Comparison of ENCODE assay signal across 38 cellular contexts in the genomic region with DNA sequence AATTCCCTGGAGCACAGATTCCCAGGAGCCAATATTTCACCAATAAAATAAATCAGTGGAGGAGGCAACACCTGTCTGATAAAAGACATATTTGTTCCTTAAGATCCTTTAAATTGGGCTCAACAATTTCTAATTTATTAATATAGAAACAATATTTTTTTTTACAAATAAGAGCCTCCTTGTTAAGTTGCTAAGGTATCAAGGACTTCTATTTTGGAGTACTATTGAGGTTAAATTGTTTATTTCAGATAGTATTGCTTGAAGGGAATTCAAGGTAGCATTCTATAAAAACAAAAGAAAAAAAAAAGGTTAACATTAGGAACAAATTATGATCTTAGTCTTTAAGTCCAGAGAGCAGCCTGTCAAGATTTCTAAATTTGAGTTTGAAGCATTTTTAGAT. TPM values are rescaled to one million over a fixed set of nuclear protein-coding genes. Genes with fewer than 3 reads are reported as not detected.
"Had no signal": no experiment of that assay in that cellular context is flagged by ENCODE, and none has a peak within 500 bp of the region (broad histone marks: within the 10 kb centered on the region; RNA-seq: fewer than 3 reads in every experiment).

No MANE protein-coding gene starts in this region.

- H3K9me3 Mint-ChIP-seq: activated CD4-positive, alpha-beta memory T cell treated with anti-CD3 and anti-CD28 coated beads for 36 hours; activated CD4-positive, alpha-beta T cell treated with anti-CD3 and anti-CD28 coated beads, Interleukin-2, amount 10 ng/mL, durations not matched to agents 24 days and 14 days; activated naive CD4-positive, alpha-beta T cell treated with anti-CD3 and anti-CD28 coated beads for 36 hours; activated naive CD4-positive, alpha-beta T cell treated with anti-CD3 and anti-CD28 coated beads, Interleukin-2, amount 50 U/mL, for 24 hours; activated naive CD8-positive, alpha-beta T cell treated with anti-CD3 and anti-CD28 coated beads for 36 hours; activated T-helper 1 cell treated with anti-CD3 and anti-CD28 coated beads, Interleukin-12 subunit alpha, Interleukin-12 subunit beta, Interleukin-2, Interleukin-4 antibody, amounts not matched to agents 30 ng/mL and 10 ng/mL and 1 ng/mL, durations not matched to agents 14 hours and 24 hours and 36 hours; activated T-helper 2 cell treated with anti-CD3 and anti-CD28 coated beads, Interferon-gamma antibody, Interleukin-2, Interleukin-4, amounts not matched to agents 10 μg/mL and 5 μg/mL and 100 μg/mL, durations not matched to agents 14 hours and 24 hours and 36 hours had no signal

- H3K27me3 ChIP-seq: ascending aorta, colonic mucosa had no signal

- H3K4me1 ChIP-seq: ascending aorta, breast epithelium had no signal

- H3K27ac Mint-ChIP-seq: activated CD4-positive, alpha-beta memory T cell treated with anti-CD3 and anti-CD28 coated beads for 36 hours; activated CD4-positive, alpha-beta T cell treated with anti-CD3 and anti-CD28 coated beads for 36 hours; activated CD4-positive, alpha-beta T cell treated with anti-CD3 and anti-CD28 coated beads, Interleukin-2, amount 10 ng/mL, durations not matched to agents 24 days and 14 days; activated CD8-positive, alpha-beta memory T cell treated with anti-CD3 and anti-CD28 coated beads, Interleukin-2, amount 10 ng/mL, durations not matched to agents 7 days and 5 days; activated CD8-positive, alpha-beta T cell treated with anti-CD3 and anti-CD28 coated beads, Interleukin-2, amount 10 ng/mL, durations not matched to agents 7 days and 5 days; activated naive CD4-positive, alpha-beta T cell treated with anti-CD3 and anti-CD28 coated beads for 36 hours; activated naive CD4-positive, alpha-beta T cell treated with anti-CD3 and anti-CD28 coated beads, Interleukin-2, amount 50 U/mL, for 24 hours; activated naive CD8-positive, alpha-beta T cell treated with anti-CD3 and anti-CD28 coated beads for 36 hours; activated T-helper 1 cell treated with anti-CD3 and anti-CD28 coated beads, Interleukin-12 subunit alpha, Interleukin-12 subunit beta, Interleukin-2, Interleukin-4 antibody, amounts not matched to agents 30 ng/mL and 10 ng/mL and 1 ng/mL, durations not matched to agents 14 hours and 24 hours and 36 hours; activated T-helper 2 cell treated with anti-CD3 and anti-CD28 coated beads, Interferon-gamma antibody, Interleukin-2, Interleukin-4, amounts not matched to agents 10 μg/mL and 5 μg/mL and 100 μg/mL, durations not matched to agents 14 hours and 24 hours and 36 hours; brain had no signal

- DNase-seq: activated CD4-positive, alpha-beta memory T cell treated with anti-CD3 and anti-CD28 coated beads for 36 hours; activated CD4-positive, alpha-beta T cell treated with anti-CD3 and anti-CD28 coated beads for 36 hours; activated CD4-positive, alpha-beta T cell treated with anti-CD3 and anti-CD28 coated beads, Interleukin-2, amount 10 ng/mL, durations not matched to agents 24 days and 14 days; activated CD4-positive, CD25-positive, alpha-beta regulatory T cell; activated CD4-positive, CD25-positive, alpha-beta regulatory T cell treated with anti-CD3 and anti-CD28 coated beads, Interleukin-2, amount 50 U/mL, for 72 hours; activated CD8-positive, alpha-beta memory T cell treated with anti-CD3 and anti-CD28 coated beads, Interleukin-2, amount 10 ng/mL, durations not matched to agents 7 days and 5 days; activated CD8-positive, alpha-beta memory T cell treated with anti-CD3 and anti-CD28 coated beads, Interleukin-2, amount 50 U/mL, for 4 hours; activated CD8-positive, alpha-beta T cell treated with anti-CD3 and anti-CD28 coated beads, Interleukin-2, amount 10 ng/mL, durations not matched to agents 7 days and 5 days; activated effector memory CD4-positive, alpha-beta T cell treated with anti-CD3 and anti-CD28 coated beads, Interleukin-2, amount 50 U/mL, for 16 hours; activated naive CD4-positive, alpha-beta T cell treated with anti-CD3 and anti-CD28 coated beads for 36 hours; activated naive CD8-positive, alpha-beta T cell treated with anti-CD3 and anti-CD28 coated beads for 36 hours; activated T-cell treated with anti-CD3 and anti-CD28 coated beads, Interleukin-2, amount 50 U/mL, for 1 hour; activated T-cell treated with anti-CD3 and anti-CD28 coated beads, Interleukin-2, amount 50 U/mL, for 48 hours; central memory CD4-positive, alpha-beta T cell; cerebellar nuclear complex; colonic mucosa; effector CD8-positive, alpha-beta T cell; esophagus squamous epithelium; foreskin melanocyte; heart right ventricle; T-helper 2 cell had no signal

- H3K4me3 ChIP-seq: ascending aorta, breast epithelium, cardiac muscle cell, colonic mucosa, esophagus squamous epithelium, gastroesophageal sphincter, heart right ventricle had no signal

- H3K36me3 Mint-ChIP-seq: activated CD4-positive, alpha-beta memory T cell treated with anti-CD3 and anti-CD28 coated beads for 36 hours; activated CD8-positive, alpha-beta memory T cell treated with anti-CD3 and anti-CD28 coated beads, Interleukin-2, amount 10 ng/mL, durations not matched to agents 7 days and 5 days; activated naive CD4-positive, alpha-beta T cell treated with anti-CD3 and anti-CD28 coated beads, Interleukin-2, amount 50 U/mL, for 24 hours; activated naive CD8-positive, alpha-beta T cell treated with anti-CD3 and anti-CD28 coated beads for 36 hours; brain had no signal

- FAIRE-seq: endometrium, endothelial cell of umbilical vein had no signal

- H3K9me3 ChIP-seq: ascending aorta, breast epithelium, colonic mucosa, esophagus squamous epithelium, gastroesophageal sphincter, heart right ventricle had no signal

- H3K36me3 ChIP-seq: ascending aorta, breast epithelium, cardiac muscle cell, colonic mucosa, esophagus squamous epithelium, gastroesophageal sphincter, heart right ventricle had no signal

- H3K4me3 Mint-ChIP-seq: activated CD4-positive, alpha-beta memory T cell treated with anti-CD3 and anti-CD28 coated beads for 36 hours; activated CD4-positive, alpha-beta T cell treated with anti-CD3 and anti-CD28 coated beads for 36 hours; activated CD4-positive, alpha-beta T cell treated with anti-CD3 and anti-CD28 coated beads, Interleukin-2, amount 10 ng/mL, durations not matched to agents 24 days and 14 days; activated CD8-positive, alpha-beta memory T cell treated with anti-CD3 and anti-CD28 coated beads, Interleukin-2, amount 10 ng/mL, durations not matched to agents 7 days and 5 days; activated CD8-positive, alpha-beta T cell treated with anti-CD3 and anti-CD28 coated beads, Interleukin-2, amount 10 ng/mL, durations not matched to agents 7 days and 5 days; activated naive CD4-positive, alpha-beta T cell treated with anti-CD3 and anti-CD28 coated beads for 36 hours; activated naive CD4-positive, alpha-beta T cell treated with anti-CD3 and anti-CD28 coated beads, Interleukin-2, amount 50 U/mL, for 24 hours; activated naive CD8-positive, alpha-beta T cell treated with anti-CD3 and anti-CD28 coated beads for 36 hours; activated T-helper 1 cell treated with anti-CD3 and anti-CD28 coated beads, Interleukin-12 subunit alpha, Interleukin-12 subunit beta, Interleukin-2, Interleukin-4 antibody, amounts not matched to agents 30 ng/mL and 10 ng/mL and 1 ng/mL, durations not matched to agents 14 hours and 24 hours and 36 hours; brain had no signal

- ATAC-seq: activated CD4-positive, alpha-beta T cell treated with anti-CD3 and anti-CD28 coated beads for 36 hours; activated CD8-positive, alpha-beta memory T cell treated with anti-CD3 and anti-CD28 coated beads, Interleukin-2, amount 10 ng/mL, durations not matched to agents 7 days and 5 days; activated CD8-positive, alpha-beta T cell treated with anti-CD3 and anti-CD28 coated beads, Interleukin-2, amount 10 ng/mL, durations not matched to agents 7 days and 5 days; gastroesophageal sphincter; heart right ventricle had no signal

- H3K27ac ChIP-seq: ascending aorta, breast epithelium, cardiac muscle cell, colonic mucosa, epithelial cell of prostate, esophagus squamous epithelium, gastroesophageal sphincter, heart right ventricle had no signal

RNA-seq across cellular contexts. Expression of a gene that starts 19.5 kb away (rescaled TPM):
- total RNA-seq: activated CD4-positive, alpha-beta memory T cell treated with anti-CD3 and anti-CD28 coated beads for 36 hours; activated CD4-positive, alpha-beta T cell treated with anti-CD3 and anti-CD28 coated beads for 36 hours; activated CD4-positive, alpha-beta T cell treated with anti-CD3 and anti-CD28 coated beads, Interleukin-2, amount 10 ng/mL, durations not matched to agents 24 days and 14 days; activated CD8-positive, alpha-beta memory T cell treated with anti-CD3 and anti-CD28 coated beads for 36 hours; activated naive CD4-positive, alpha-beta T cell treated with anti-CD3 and anti-CD28 coated beads for 36 hours; activated T-helper 1 cell treated with anti-CD3 and anti-CD28 coated beads, Interleukin-12 subunit alpha, Interleukin-12 subunit beta, Interleukin-2, Interleukin-4 antibody, amounts not matched to agents 30 ng/mL and 10 ng/mL and 1 ng/mL, durations not matched to agents 14 hours and 24 hours and 36 hours; activated T-helper 2 cell treated with anti-CD3 and anti-CD28 coated beads, Interferon-gamma antibody, Interleukin-2, Interleukin-4, amounts not matched to agents 10 μg/mL and 5 μg/mL and 100 μg/mL, durations not matched to agents 14 hours and 24 hours and 36 hours; ascending aorta; breast epithelium; cardiac muscle cell; colonic mucosa; dermis microvascular lymphatic vessel endothelial cell; endothelial cell of umbilical vein; fibroblast of lung; fibroblast of villous mesenchyme; gastroesophageal sphincter; glomerular endothelial cell; heart right ventricle had no signal
- polyA plus RNA-seq: cardiac muscle cell, endothelial cell of umbilical vein, esophagus, fibroblast of lung, heart right ventricle had no signal

RNA-seq across cellular contexts. Expression of a gene that starts 29.5 kb away (rescaled TPM):
- total RNA-seq: activated CD4-positive, alpha-beta T cell treated with anti-CD3 and anti-CD28 coated beads, Interleukin-2, amount 10 ng/mL, durations not matched to agents 24 days and 14 days; activated CD8-positive, alpha-beta memory T cell treated with anti-CD3 and anti-CD28 coated beads for 36 hours; activated CD8-positive, alpha-beta memory T cell treated with anti-CD3 and anti-CD28 coated beads, Interleukin-2, amount 10 ng/mL, durations not matched to agents 7 days and 5 days; activated CD8-positive, alpha-beta T cell treated with anti-CD3 and anti-CD28 coated beads, Interleukin-2, amount 10 ng/mL, durations not matched to agents 7 days and 5 days; activated T-helper 1 cell treated with anti-CD3 and anti-CD28 coated beads, Interleukin-12 subunit alpha, Interleukin-12 subunit beta, Interleukin-2, Interleukin-4 antibody, amounts not matched to agents 30 ng/mL and 10 ng/mL and 1 ng/mL, durations not matched to agents 14 hours and 24 hours and 36 hours; activated T-helper 2 cell treated with anti-CD3 and anti-CD28 coated beads, Interferon-gamma antibody, Interleukin-2, Interleukin-4, amounts not matched to agents 10 μg/mL and 5 μg/mL and 100 μg/mL, durations not matched to agents 14 hours and 24 hours and 36 hours; ascending aorta; cardiac muscle cell; dermis microvascular lymphatic vessel endothelial cell; endothelial cell of umbilical vein; fibroblast of lung; fibroblast of villous mesenchyme; glomerular endothelial cell had no signal
- polyA plus RNA-seq: cardiac muscle cell, endothelial cell of umbilical vein had no signal
